ENCODE assay signal across 1 cellular context in the genomic region with DNA sequence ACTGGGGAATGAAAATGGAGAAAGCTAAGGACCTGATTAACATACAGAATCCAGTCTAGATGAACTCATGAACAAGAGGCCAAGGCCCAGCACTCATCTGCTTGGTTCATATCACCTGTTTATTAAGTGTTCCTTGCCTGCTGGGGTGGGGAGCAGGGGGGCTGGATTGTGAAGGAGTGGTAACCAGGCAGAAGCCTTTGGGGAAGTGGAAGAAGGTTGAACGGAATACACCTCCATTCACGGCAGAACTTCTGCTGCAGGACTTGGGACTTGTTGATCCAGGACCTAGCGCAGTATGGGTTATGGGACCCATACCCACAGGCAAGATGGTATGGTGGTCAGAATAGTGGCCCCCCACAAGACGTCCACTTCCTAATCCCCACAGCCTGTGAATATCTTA.
TF ChIP-seq lines count a peak whose summit lies in the region.

No MANE protein-coding gene starts in this region.

TF ChIP-seq in HEK293, 187 proteins besides CTCF, POLR2A, EP300 and RAD21 (continued from another document):
- TF ChIP-seq, protein P1, sequence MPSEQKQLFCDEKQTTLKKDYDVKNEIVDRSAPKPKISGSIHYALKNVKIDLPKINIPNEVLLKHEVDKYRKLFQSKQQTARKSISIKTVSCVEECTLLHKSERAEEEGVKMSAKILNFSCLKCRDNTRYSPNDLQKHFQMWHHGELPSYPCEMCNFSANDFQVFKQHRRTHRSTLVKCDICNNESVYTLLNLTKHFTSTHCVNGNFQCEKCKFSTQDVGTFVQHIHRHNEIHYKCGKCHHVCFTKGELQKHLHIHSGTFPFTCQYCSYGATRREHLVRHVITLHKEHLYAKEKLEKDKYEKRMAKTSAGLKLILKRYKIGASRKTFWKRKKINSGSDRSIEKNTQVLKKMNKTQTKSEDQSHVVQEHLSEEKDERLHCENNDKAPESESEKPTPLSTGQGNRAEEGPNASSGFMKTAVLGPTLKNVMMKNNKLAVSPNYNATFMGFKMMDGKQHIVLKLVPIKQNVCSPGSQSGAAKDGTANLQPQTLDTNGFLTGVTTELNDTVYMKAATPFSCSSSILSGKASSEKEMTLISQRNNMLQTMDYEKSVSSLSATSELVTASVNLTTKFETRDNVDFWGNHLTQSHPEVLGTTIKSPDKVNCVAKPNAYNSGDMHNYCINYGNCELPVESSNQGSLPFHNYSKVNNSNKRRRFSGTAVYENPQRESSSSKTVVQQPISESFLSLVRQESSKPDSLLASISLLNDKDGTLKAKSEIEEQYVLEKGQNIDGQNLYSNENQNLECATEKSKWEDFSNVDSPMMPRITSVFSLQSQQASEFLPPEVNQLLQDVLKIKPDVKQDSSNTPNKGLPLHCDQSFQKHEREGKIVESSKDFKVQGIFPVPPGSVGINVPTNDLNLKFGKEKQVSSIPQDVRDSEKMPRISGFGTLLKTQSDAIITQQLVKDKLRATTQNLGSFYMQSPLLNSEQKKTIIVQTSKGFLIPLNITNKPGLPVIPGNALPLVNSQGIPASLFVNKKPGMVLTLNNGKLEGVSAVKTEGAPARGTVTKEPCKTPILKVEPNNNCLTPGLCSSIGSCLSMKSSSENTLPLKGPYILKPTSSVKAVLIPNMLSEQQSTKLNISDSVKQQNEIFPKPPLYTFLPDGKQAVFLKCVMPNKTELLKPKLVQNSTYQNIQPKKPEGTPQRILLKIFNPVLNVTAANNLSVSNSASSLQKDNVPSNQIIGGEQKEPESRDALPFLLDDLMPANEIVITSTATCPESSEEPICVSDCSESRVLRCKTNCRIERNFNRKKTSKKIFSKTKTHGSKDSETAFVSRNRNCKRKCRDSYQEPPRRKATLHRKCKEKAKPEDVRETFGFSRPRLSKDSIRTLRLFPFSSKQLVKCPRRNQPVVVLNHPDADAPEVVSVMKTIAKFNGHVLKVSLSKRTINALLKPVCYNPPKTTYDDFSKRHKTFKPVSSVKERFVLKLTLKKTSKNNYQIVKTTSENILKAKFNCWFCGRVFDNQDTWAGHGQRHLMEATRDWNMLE (tag by site-specific recombination; conservative IDR thresholded peaks at IDR 0.05; ENCODE audit: low read depth) = no peak
- TF ChIP-seq ZNF433 (tag by site-specific recombination; IDR thresholded peaks at IDR 0.05; ENCODE audit: low read depth) (no peak), SCRT2 (tag by site-specific recombination; IDR thresholded peaks at IDR 0.05) (peak; percentile 53; the same call in 1 of the 2 replicates)
